ENCODE assay signal across 16 cellular contexts in genomic region chr20:46202758-46203509, GRCh38.
A peak's percentile ranks its signal among the peaks of the same experiment; 100 is the strongest.
DNase-seq lines count a peak whose midpoint lies in the region; ATAC-seq, FAIRE-seq and TF ChIP-seq lines count a peak whose summit lies in the region.
"Had no signal": no experiment of that assay in that cellular context is flagged by ENCODE, and none has a peak within 500 bp of the region (broad histone marks: within the 10 kb centered on the region; RNA-seq: fewer than 3 reads in every experiment).

No MANE protein-coding gene starts in this region.

- no peaks in the 10 kb centered on the region for H3K9me3 ChIP-seq in CD4-positive, alpha-beta memory T cell (ENCODE audit: control insufficient read depth in 1 of 2, low read length in 2 of 2)
- H3K9me3 ChIP-seq in H1 (ENCODE audit: insufficient read depth in 2 of 2, low read depth in 1 of 2, low read length in 1 of 2) (no peaks in the 10 kb centered on the region), neuronal stem cell (replicated peaks in 1 of 2; ENCODE audit: control insufficient read depth in 2 of 2, insufficient read depth in 1 of 2, low read depth in 1 of 2, low read length in 2 of 2) (no peaks in the 10 kb centered on the region)
- H3K9me3 ChIP-seq: BE2C, esophagus muscularis mucosa had no signal

- H4K8ac ChIP-seq in H1 (ENCODE audit: extremely low read depth, insufficient read depth, low read length) (no peak overlapping the region), neuronal stem cell (ENCODE audit: low read depth, low read length) (no peak overlapping the region)

- no peaks in the 10 kb centered on the region for H3K36me3 ChIP-seq in CD4-positive, alpha-beta memory T cell (ENCODE audit: insufficient read depth, low read length)
- H3K36me3 ChIP-seq in H1 (ENCODE audit: control insufficient read depth in 2 of 4, insufficient read depth in 4 of 4, low read length in 3 of 4) (no peaks in the 10 kb centered on the region), neuronal stem cell (replicated peaks in 1 of 2; ENCODE audit: control insufficient read depth in 2 of 2, insufficient read depth in 2 of 2, low read length in 2 of 2) (no peaks in the 10 kb centered on the region)
- H3K36me3 ChIP-seq: BE2C, esophagus muscularis mucosa had no signal

- intact Hi-C loops in CD4-positive, alpha-beta memory T cell (cut with micrococcal nuclease) = no loop called here

- peak overlapping the region; percentile 98; the same call in 1 of the 2 replicates for H2BK12ac ChIP-seq in H1 (ENCODE audit: low read depth, low read length)
- H2BK12ac ChIP-seq in neuronal stem cell (ENCODE audit: low read length) = no peak overlapping the region

- H3K4ac ChIP-seq in H1 (replicated peaks; ENCODE audit: insufficient read length, low read depth, low read length) = no peak overlapping the region
- no peak overlapping the region for H3K4ac ChIP-seq in neuronal stem cell (ENCODE audit: low read length)

- H3K23ac ChIP-seq in H1 (ENCODE audit: insufficient read length) (no peak overlapping the region), neuronal stem cell (ENCODE audit: low read depth, low read length, poor library complexity) (no peak overlapping the region)

- no peaks in the 10 kb centered on the region for H3K79me2 ChIP-seq in H1 (ENCODE audit: control insufficient read depth in 1 of 2, insufficient read depth in 2 of 2, low read length in 2 of 2)

- H2BK120ac ChIP-seq in H1 (replicated peaks; ENCODE audit: low read depth, low read length) = no peak overlapping the region
- no peak overlapping the region for H2BK120ac ChIP-seq in neuronal stem cell (ENCODE audit: low read depth, low read length)

- 0 out of 2 replicates have a peak overlapping the region, but pooled peaks have one; percentile 92 for H2BK15ac ChIP-seq in H1 (ENCODE audit: low read length)
- H2BK15ac ChIP-seq in neuronal stem cell (ENCODE audit: low read length) = no peak overlapping the region

- no peaks in the 10 kb centered on the region for H3K27me3 ChIP-seq in CD4-positive, alpha-beta memory T cell (ENCODE audit: insufficient read depth, low read length)
- peaks cover 0 to 8% (median 0%) of the 10 kb centered on the region in 4 experiments; a peak in 3 of 7 replicates for H3K27me3 ChIP-seq in H1 (replicated peaks in 1 of 4; ENCODE audit: control insufficient read depth in 3 of 4, extremely low read depth in 1 of 4, insufficient read depth in 3 of 4, low read length in 3 of 4)
- peaks cover 0 to 26% (median 0%) of the 10 kb centered on the region in 3 experiments for H3K27me3 ChIP-seq in neuronal stem cell (ENCODE audit: control insufficient read depth in 3 of 3, insufficient read depth in 3 of 3, low read depth in 1 of 3, low read length in 3 of 3)
- H3K27me3 ChIP-seq: BE2C had no signal

- peak overlapping the region; percentile 56; the same call in 1 of the 2 replicates for H2BK5ac ChIP-seq in H1 (ENCODE audit: low read depth, low read length)
- H2BK5ac ChIP-seq in neuronal stem cell (ENCODE audit: low read length) = no peak overlapping the region

- no peak for DNase-seq in CD4-positive, alpha-beta memory T cell
- DNase-seq in NCI-H1105 (lab: John Stamatoyannopoulos, UW) = peak; percentile 21
- DNase-seq in H1 (ENCODE audit: low read depth in 1 of 2, low spot score in 2 of 2) = no peak
- DNase-seq in neuronal stem cell (ENCODE audit: low spot score) = no peak
- DNase-seq in RCC 7860 (ENCODE audit: low spot score) = no peak
- no peak for DNase-seq in NCI-H526 (lab: John Stamatoyannopoulos, UW)
- DNase-seq: activated B cell treated with CpG ODN at 0.5 μM for 24 hours; activated gamma-delta T cell treated with Interleukin-2 at 50 U/mL for 16 hours; BE2C; H9; MM.1S; stimulated activated CD4-positive, alpha-beta T cell treated with anti-CD3 and anti-CD28 coated beads, Interleukin-15, amount 100 ng/mL, for 24 hours had no signal

- ATAC-seq in HG02763 (IDR thresholded peaks at IDR 0.05; ENCODE audit: unreplicated experiment) (no peak), HG02884 (IDR thresholded peaks at IDR 0.05; ENCODE audit: unreplicated experiment) (no peak)

- H4K91ac ChIP-seq in H1 (replicated peaks; ENCODE audit: insufficient read length, low read length) (no peak overlapping the region), neuronal stem cell (ENCODE audit: low read depth, low read length, poor library complexity) (no peak overlapping the region)

- peaks cover 29 to 47% (median 45%) of the 10 kb centered on the region in 4 donors for H3K4me1 Mint-ChIP-seq in CD4-positive, alpha-beta memory T cell

- no peak for TF ChIP-seq POLR2A in H1 (IDR thresholded peaks at IDR 0.05; ENCODE audit: control extremely low read depth in 1 of 2, low read depth in 2 of 2, low read length in 2 of 2)

- no peak overlapping the region for H4K5ac ChIP-seq in H1 (ENCODE audit: insufficient read length, low read depth, low read length)

- peak overlapping the region in 2 of 8 donors; percentile 4 to 45 for H3K4me3 Mint-ChIP-seq in CD4-positive, alpha-beta memory T cell
- H3K4me3 Mint-ChIP-seq: activated B cell treated with CpG ODN at 0.5 μM for 24 hours, H9 had no signal

- peaks cover 7 to 25% of the 10 kb centered on the region in 2 donors for H3K27me3 Mint-ChIP-seq in CD4-positive, alpha-beta memory T cell

- no peaks in the 10 kb centered on the region for H4K20me1 ChIP-seq in H1 (replicated peaks in 1 of 2; ENCODE audit: control insufficient read depth in 1 of 2, insufficient read depth in 2 of 2, low read length in 2 of 2)

- H3K27ac ChIP-seq in CD4-positive, alpha-beta memory T cell (ENCODE audit: low read depth, low read length) = no peak overlapping the region
- no peak overlapping the region for H3K27ac ChIP-seq in H1 (ENCODE audit: low read depth, low read length)
- H3K27ac ChIP-seq in neuronal stem cell (replicated peaks; ENCODE audit: low read length) = no peak overlapping the region
- H3K27ac ChIP-seq: esophagus muscularis mucosa had no signal

- H3K56ac ChIP-seq in H1 (replicated peaks; ENCODE audit: insufficient read length, low read depth, low read length) = no peak overlapping the region

- no peak overlapping the region for H2BK20ac ChIP-seq in H1 (ENCODE audit: low read length)

- 72% methylated on average over 6 of the region's 11 CpGs; no CpG with 5 or more reads in 1 of the 2 experiments for WGBS in H1 (ENCODE audit: extremely low coverage in 1 of 2, insufficient coverage in 1 of 2, insufficient read length in 1 of 2, insufficient replicate concordance in 2 of 2, low coverage in 1 of 2, low lambda C conversion rate in 2 of 2, missing lambda C conversion rate in 1 of 2), 2 experiments
- WGBS in neuronal stem cell (ENCODE audit: extremely low coverage in 2 of 2, insufficient read length in 2 of 2, insufficient replicate concordance in 1 of 2), 2 donors = no CpG with 5 or more reads among the region's 11 CpGs

- no peak for TF ChIP-seq RAD21 in H1 (IDR thresholded peaks at IDR 0.05 in 1 of 2, conservative IDR thresholded peaks at IDR 0.05 in 1 of 2; ENCODE audit: low read depth in 2 of 2, low read length in 2 of 2)

- TF ChIP-seq CTCF in H1 (IDR thresholded peaks at IDR 0.05; ENCODE audit: control extremely low read depth in 1 of 3, insufficient read depth in 1 of 3, low read depth in 1 of 3, low read length in 3 of 3) = no peak

- H3K18ac ChIP-seq in H1 (ENCODE audit: extremely low read depth, low read length) (peak overlapping the region; percentile 78; the same call in 1 of the 2 replicates), neuronal stem cell (ENCODE audit: low read length) (peak overlapping the region; percentile 79)

- H3K14ac ChIP-seq in H1 (ENCODE audit: insufficient read length) (no peak overlapping the region), neuronal stem cell (ENCODE audit: low read length) (no peak overlapping the region)

- peaks cover 42% of the 10 kb centered on the region for H3K4me1 ChIP-seq in CD4-positive, alpha-beta memory T cell (ENCODE audit: insufficient read depth, low read length)
- H3K4me1 ChIP-seq in H1 (replicated peaks in 1 of 4; ENCODE audit: control insufficient read depth in 3 of 4, insufficient read depth in 4 of 4, low read length in 3 of 4) (peaks cover 0 to 19% (median 6%) of the 10 kb centered on the region in 4 experiments; a peak in 5 of 7 replicates), neuronal stem cell (ENCODE audit: control insufficient read depth in 2 of 2, insufficient read depth in 1 of 2, low read depth in 1 of 2, low read length in 2 of 2) (peaks cover 0 to 26% of the 10 kb centered on the region in 2 donors)
- H3K4me1 ChIP-seq: BE2C had no signal

- peak overlapping the region; percentile 50; the same call in 1 of the 2 replicates for H2AFZ ChIP-seq in H1 (ENCODE audit: low read length)
- H2AFZ ChIP-seq in neuronal stem cell (ENCODE audit: low read length) = no peak overlapping the region

- H3K79me1 ChIP-seq in H1 (ENCODE audit: low read depth, low read length) = no peaks in the 10 kb centered on the region
- H3K79me1 ChIP-seq in neuronal stem cell (ENCODE audit: low read depth, low read length) = no peaks in the 10 kb centered on the region

- POLR2A ChIA-PET in CD4-positive, alpha-beta memory T cell (lab: Charles Lee; ENCODE audit: partially characterized antibody) = no interaction called here
- POLR2A ChIA-PET in H1 (lab: Charles Lee; ENCODE audit: partially characterized antibody) = interaction anchor here (1.3 kb wide), 1 partner anchor 14 kb away, joined by 3 read pairs; no protein-coding TSS in a partner anchor

- peak overlapping the region in 1 of 2 experiments; percentile 4; a peak in 1 of 4 replicates for H3K4me2 ChIP-seq in H1 (ENCODE audit: insufficient read depth in 1 of 2, low read depth in 2 of 2, low read length in 2 of 2)
- H3K4me2 ChIP-seq in neuronal stem cell (ENCODE audit: insufficient read depth, low read length, poor library complexity, severe bottlenecking) = no peak overlapping the region

- H3K9me3 Mint-ChIP-seq in CD4-positive, alpha-beta memory T cell = no peaks in the 10 kb centered on the region
- H3K9me3 Mint-ChIP-seq: activated B cell treated with CpG ODN at 0.5 μM for 24 hours, H9 had no signal

- FAIRE-seq in H1 (lab: Jason Lieb, UNC) (no peak), RCC 7860 (lab: Jason Lieb, UNC) (no peak)
- FAIRE-seq: astrocyte had no signal

- peaks cover 7% of the 10 kb centered on the region for H3K23me2 ChIP-seq in H1 (ENCODE audit: low read depth, low read length)

- H3K27ac Mint-ChIP-seq in CD4-positive, alpha-beta memory T cell = peak overlapping the region in 5 of 7 donors; percentile 2 to 94 (median 92)
- H3K27ac Mint-ChIP-seq: activated B cell treated with CpG ODN at 0.5 μM for 24 hours, H9 had no signal

- no peak overlapping the region for H3K9ac ChIP-seq in H1 (replicated peaks in 1 of 4; ENCODE audit: extremely low read depth in 1 of 4, low read depth in 3 of 4, low read length in 3 of 4)
- no peak overlapping the region for H3K9ac ChIP-seq in neuronal stem cell (ENCODE audit: low read depth, low read length, poor library complexity)

- TF ChIP-seq EP300 in H1 (IDR thresholded peaks at IDR 0.05; ENCODE audit: borderline replicate concordance in 1 of 2, low read depth in 2 of 2, low read length in 2 of 2) = no peak

- H2AK5ac ChIP-seq in H1 (ENCODE audit: low read depth, low read length) (no peak overlapping the region), neuronal stem cell (ENCODE audit: low read depth, low read length) (no peak overlapping the region)

- no peaks in the 10 kb centered on the region for H3K36me3 Mint-ChIP-seq in CD4-positive, alpha-beta memory T cell

- no peak overlapping the region for H3K4me3 ChIP-seq in CD4-positive, alpha-beta memory T cell (ENCODE audit: low read length in 2 of 2)
- H3K4me3 ChIP-seq in H1 (ENCODE audit: extremely low read depth in 1 of 4, insufficient read depth in 2 of 4, low read depth in 3 of 4, low read length in 4 of 4) (no peak overlapping the region), neuronal stem cell (ENCODE audit: low read length in 2 of 2) (no peak overlapping the region)
- H3K4me3 ChIP-seq: esophagus muscularis mucosa had no signal

- CTCF ChIA-PET in CD4-positive, alpha-beta memory T cell (lab: Charles Lee; ENCODE audit: partially characterized antibody) = interaction anchor here (1.0 to 3.2 kb wide), 2 partner anchors 28 to 81 kb away, joined by 3 to 15 read pairs; no protein-coding TSS in a partner anchor
- CTCF ChIA-PET in H1 (lab: Charles Lee; ENCODE audit: partially characterized antibody) = interaction anchor here (0.8 to 2.2 kb wide), 8 partner anchors 9 to 180 kb away, joined by 3 to 9 read pairs (median 4); no protein-coding TSS in a partner anchor
